Comparison of ENCODE assay signal across 8 cellular contexts in genomic region chr6:2764610-2765165, GRCh38. TPM values are rescaled to one million over a fixed set of nuclear protein-coding genes. Genes with fewer than 3 reads are reported as not detected.
DNase-seq lines count a peak whose midpoint lies in the region; ATAC-seq lines count a peak whose summit lies in the region.

No MANE protein-coding gene starts in this region.

- H3K9ac ChIP-seq in NT2/D1 (ENCODE audit: insufficient read length, low read depth): peak overlapping the region; percentile 76

- ATAC-seq in GM19397 (IDR thresholded peaks at IDR 0.05; ENCODE audit: unreplicated experiment) (peak; percentile 59), HG03521 (IDR thresholded peaks at IDR 0.05; ENCODE audit: unreplicated experiment) (peak; percentile 53), esophagus mucosa (peak; percentile 85), naive B cell (ENCODE audit: low read depth in 2 of 2) (peak; percentile 62 to 63)
- peak; percentile 80 for ATAC-seq in stimulated activated naive CD8-positive, alpha-beta T cell treated with anti-CD3 and anti-CD28 coated beads, Interleukin-15, amount 100 ng/mL, for 72 hours

- peaks cover 28 to 33% (median 30%) of the 10 kb centered on the region in 3 donors for H3K4me1 Mint-ChIP-seq in naive B cell
- H3K4me1 Mint-ChIP-seq in stimulated activated naive CD8-positive, alpha-beta T cell treated with anti-CD3 and anti-CD28 coated beads, Interleukin-15, amount 100 ng/mL, for 72 hours: peaks cover 48% of the 10 kb centered on the region

- peak overlapping the region; percentile 83 to 98 (median 95) for H3K4me3 Mint-ChIP-seq in naive B cell
- H3K4me3 Mint-ChIP-seq in stimulated activated naive CD8-positive, alpha-beta T cell treated with anti-CD3 and anti-CD28 coated beads, Interleukin-15, amount 100 ng/mL, for 72 hours: peak overlapping the region; percentile 81 to 97

- peaks cover 0 to 5% of the 10 kb centered on the region in 2 donors for H3K36me3 Mint-ChIP-seq in naive B cell

- no peaks in the 10 kb centered on the region for H3K27me3 ChIP-seq in NT2/D1 (ENCODE audit: insufficient read depth, insufficient read length)

- peaks cover 0 to 5% (median 0%) of the 10 kb centered on the region in 7 donors for H3K9me3 Mint-ChIP-seq in naive B cell
- H3K9me3 Mint-ChIP-seq in stimulated activated naive CD8-positive, alpha-beta T cell treated with anti-CD3 and anti-CD28 coated beads, Interleukin-15, amount 100 ng/mL, for 72 hours: no peaks in the 10 kb centered on the region

- no peaks in the 10 kb centered on the region for H3K4me1 ChIP-seq in NT2/D1 (ENCODE audit: insufficient read depth, insufficient read length)

- peaks cover 12% of the 10 kb centered on the region; the same call in 1 of the 2 replicates for H3K9me3 ChIP-seq in NT2/D1 (ENCODE audit: insufficient read depth, low read length)

- H3K36me3 ChIP-seq in NT2/D1 (ENCODE audit: insufficient read depth, insufficient read length, low read length): peaks cover 12% of the 10 kb centered on the region

- DNase-seq in COLO668 (lab: John Stamatoyannopoulos, UW; ENCODE audit: unreplicated experiment) (peak; percentile 61), NT2/D1 (ENCODE audit: low read depth, low spot score) (no peak), activated T-cell treated with anti-CD3 and anti-CD28 coated beads for 4 hours (peak; percentile 49), naive B cell (peak; percentile 62)
- peak in 1 of 2 donors; percentile 66 for DNase-seq in stimulated activated naive CD8-positive, alpha-beta T cell treated with anti-CD3 and anti-CD28 coated beads, Interleukin-15, amount 100 ng/mL, for 72 hours

- H3K27me3 Mint-ChIP-seq in naive B cell: no peaks in the 10 kb centered on the region
- H3K27me3 Mint-ChIP-seq in stimulated activated naive CD8-positive, alpha-beta T cell treated with anti-CD3 and anti-CD28 coated beads, Interleukin-15, amount 100 ng/mL, for 72 hours: no peaks in the 10 kb centered on the region

- peak overlapping the region; percentile 98 to 100 (median 99) for H3K27ac Mint-ChIP-seq in naive B cell
- peak overlapping the region; percentile 97 to 99 for H3K27ac Mint-ChIP-seq in stimulated activated naive CD8-positive, alpha-beta T cell treated with anti-CD3 and anti-CD28 coated beads, Interleukin-15, amount 100 ng/mL, for 72 hours

- H3K4me3 ChIP-seq in NT2/D1 (ENCODE audit: insufficient read length, low read depth): peak overlapping the region; percentile 61

RNA-seq across cellular contexts. Expression of gene WRNIP1, which starts 0.5 kb away (rescaled TPM):
- total RNA-seq in esophagus mucosa: 41.2 TPM
- polyA plus RNA-seq in naive B cell (ENCODE audit: low read depth in 6 of 6): 10 to 100 TPM; 33.9 to 53.6 (median 38.5) TPM

RNA-seq across cellular contexts. Expression of gene MYLK4, which starts 14.0 kb away (rescaled TPM):
- total RNA-seq in esophagus mucosa: 0.84 TPM
- polyA plus RNA-seq in naive B cell (ENCODE audit: low read depth in 6 of 6): under 1 TPM in 4 of 6 donors, not detected in 2; 0.04 to 0.13 (median 0.10) TPM
